Comparison of ENCODE assay signal across 26 cellular contexts in genomic region chr11:131371791-131372104, GRCh38. TPM values are rescaled to one million over a fixed set of nuclear protein-coding genes. Genes with fewer than 3 reads are reported as not detected.
A peak's percentile ranks its signal among the peaks of the same experiment; 100 is the strongest.
DNase-seq lines count a peak whose midpoint lies in the region; ATAC-seq, FAIRE-seq and TF ChIP-seq lines count a peak whose summit lies in the region.
"Had no signal": no experiment of that assay in that cellular context is flagged by ENCODE, and none has a peak within 500 bp of the region (broad histone marks: within the 10 kb centered on the region; RNA-seq: fewer than 3 reads in every experiment).

No MANE protein-coding gene starts in this region.

- peaks cover 61% of the 10 kb centered on the region for H3K4me1 ChIP-seq in GM23338 (ENCODE audit: insufficient read depth)
- no peaks in the 10 kb centered on the region for H3K4me1 ChIP-seq in astrocyte (ENCODE audit: insufficient read depth, low read length)
- peaks cover 5% of the 10 kb centered on the region for H3K4me1 ChIP-seq in hepatocyte (ENCODE audit: insufficient read depth)
- H3K4me1 ChIP-seq: foreskin keratinocyte, psoas muscle had no signal

- H3K4me3 Mint-ChIP-seq in GM23338 = no peak overlapping the region
- no peak overlapping the region for H3K4me3 Mint-ChIP-seq in astrocyte (ENCODE audit: unreplicated experiment)
- no peak overlapping the region for H3K4me3 Mint-ChIP-seq in activated T-cell treated with anti-CD3 and anti-CD28 coated beads, Interleukin-2, amount 50 U/mL, for 72 hours
- H3K4me3 Mint-ChIP-seq: activated CD8-positive, alpha-beta T cell treated with anti-CD3 and anti-CD28 coated beads for 36 hours; stimulated activated naive CD8-positive, alpha-beta T cell treated with anti-CD3 and anti-CD28 coated beads, Interleukin-15, Interleukin-2, amounts not matched to agents 100 ng/mL and 50 ng/mL, for 24 hours; T-helper 2 cell treated with Interferon-gamma antibody and Interleukin-4, amounts not matched to agents 5 μg/mL and 100 μg/mL, for 36 hours had no signal

- H4K20me1 ChIP-seq in GM23338 (replicated peaks; ENCODE audit: insufficient read depth) (no peaks in the 10 kb centered on the region), astrocyte (ENCODE audit: insufficient read depth, low read length) (no peaks in the 10 kb centered on the region), hepatocyte (ENCODE audit: insufficient read depth, poor library complexity, severe bottlenecking) (no peaks in the 10 kb centered on the region)

- H3K79me2 ChIP-seq in GM23338 (replicated peaks; ENCODE audit: insufficient read depth) (no peaks in the 10 kb centered on the region), astrocyte (ENCODE audit: insufficient read depth, low read length) (no peaks in the 10 kb centered on the region), hepatocyte (no peaks in the 10 kb centered on the region)

- peak overlapping the region; percentile 56 for H3K4me2 ChIP-seq in GM23338
- H3K4me2 ChIP-seq in astrocyte (ENCODE audit: low read length) = peak overlapping the region; percentile 70
- H3K4me2 ChIP-seq in hepatocyte = peak overlapping the region; percentile 63

- TF ChIP-seq CTCF in GM23338 (conservative IDR thresholded peaks at IDR 0.05; ENCODE audit: low read depth in 2 of 2) (no peak), astrocyte (IDR thresholded peaks at IDR 0.05; ENCODE audit: insufficient read depth, low read depth, low read length) (no peak), hepatocyte (IDR thresholded peaks at IDR 0.05; ENCODE audit: poor library complexity) (no peak)

- no peak overlapping the region for H3K9ac ChIP-seq in astrocyte (ENCODE audit: low read length)

- H3K27ac ChIP-seq in GM23338 (ENCODE audit: low read depth) (no peak overlapping the region), astrocyte (ENCODE audit: low read depth, low read length) (no peak overlapping the region), hepatocyte (no peak overlapping the region)
- H3K27ac ChIP-seq: foreskin keratinocyte, psoas muscle, RWPE1, upper lobe of right lung had no signal

- H3K27me3 ChIP-seq in GM23338 (ENCODE audit: insufficient read depth) (no peaks in the 10 kb centered on the region), astrocyte (ENCODE audit: insufficient read depth, low read length) (peaks cover 55% of the 10 kb centered on the region), hepatocyte (peaks cover 65% of the 10 kb centered on the region)

- ATAC-seq in GM23338 (peak; percentile 23; the same call in 2 of the 3 replicates), HG02870 (IDR thresholded peaks at IDR 0.05; ENCODE audit: unreplicated experiment) (no peak)
- ATAC-seq in activated T-cell treated with anti-CD3 and anti-CD28 coated beads, Interleukin-2, amount 50 U/mL, for 72 hours (replicated peaks in 1 of 2) = no peak
- ATAC-seq: activated CD8-positive, alpha-beta T cell treated with anti-CD3 and anti-CD28 coated beads for 36 hours; foreskin keratinocyte; mucosa of descending colon; psoas muscle had no signal

- WGBS in hepatocyte (ENCODE audit: low lambda C conversion rate, missing lambda C conversion rate) = 31% methylated on average over 7 of the region's 7 CpGs

- H3K4me1 Mint-ChIP-seq in GM23338 (peaks cover 25% of the 10 kb centered on the region), astrocyte (ENCODE audit: low read depth, unreplicated experiment) (no peaks in the 10 kb centered on the region)
- H3K4me1 Mint-ChIP-seq in activated T-cell treated with anti-CD3 and anti-CD28 coated beads, Interleukin-2, amount 50 U/mL, for 72 hours (ENCODE audit: low read depth) = no peaks in the 10 kb centered on the region

- H3K36me3 Mint-ChIP-seq in GM23338 (ENCODE audit: low read depth) = no peaks in the 10 kb centered on the region
- H3K36me3 Mint-ChIP-seq in astrocyte (ENCODE audit: low read depth, unreplicated experiment) = peaks cover 2% of the 10 kb centered on the region
- H3K36me3 Mint-ChIP-seq in activated T-cell treated with anti-CD3 and anti-CD28 coated beads, Interleukin-2, amount 50 U/mL, for 72 hours (ENCODE audit: insufficient read depth in 2 of 2) = no peaks in the 10 kb centered on the region

- H3K9me2 ChIP-seq in GM23338 (ENCODE audit: insufficient read depth) (no peaks in the 10 kb centered on the region), hepatocyte (replicated peaks; ENCODE audit: insufficient read depth) (no peaks in the 10 kb centered on the region)

- H3K27ac Mint-ChIP-seq in GM23338 (no peak overlapping the region), astrocyte (ENCODE audit: unreplicated experiment) (no peak overlapping the region)
- no peak overlapping the region for H3K27ac Mint-ChIP-seq in activated T-cell treated with anti-CD3 and anti-CD28 coated beads, Interleukin-2, amount 50 U/mL, for 72 hours
- H3K27ac Mint-ChIP-seq: activated CD8-positive, alpha-beta T cell treated with anti-CD3 and anti-CD28 coated beads for 36 hours; stimulated activated naive CD8-positive, alpha-beta T cell treated with anti-CD3 and anti-CD28 coated beads, Interleukin-15, Interleukin-2, amounts not matched to agents 100 ng/mL and 50 ng/mL, for 24 hours; T-helper 2 cell treated with Interferon-gamma antibody and Interleukin-4, amounts not matched to agents 5 μg/mL and 100 μg/mL, for 36 hours had no signal

- H3K27me3 Mint-ChIP-seq in GM23338 (ENCODE audit: insufficient read depth, low read depth, poor library complexity) = peaks cover 8% of the 10 kb centered on the region
- H3K27me3 Mint-ChIP-seq in astrocyte (ENCODE audit: low read depth, unreplicated experiment) = peaks cover 39% of the 10 kb centered on the region
- H3K27me3 Mint-ChIP-seq in activated T-cell treated with anti-CD3 and anti-CD28 coated beads, Interleukin-2, amount 50 U/mL, for 72 hours (ENCODE audit: low read depth) = peaks cover 9% of the 10 kb centered on the region
- H3K27me3 Mint-ChIP-seq: activated CD8-positive, alpha-beta T cell treated with anti-CD3 and anti-CD28 coated beads for 36 hours had no signal

- no peaks in the 10 kb centered on the region; the same call in 1 of the 2 replicates for H3F3A ChIP-seq in GM23338 (replicated peaks; ENCODE audit: low read depth)

- DNase-seq in GM23338 (ENCODE audit: low spot score) = no peak
- no peak for DNase-seq in astrocyte (ENCODE audit: low read depth)
- no peak for DNase-seq in hepatocyte (ENCODE audit: low spot score)
- DNase-seq in skeletal muscle cell (ENCODE audit: low read depth) = no peak
- no peak for DNase-seq in OCI-M1 (lab: John Stamatoyannopoulos, UW)
- DNase-seq in activated T-cell treated with anti-CD3 and anti-CD28 coated beads, Interleukin-2, amount 50 U/mL, for 72 hours = no peak
- no peak for DNase-seq in activated CD4-positive, alpha-beta T cell treated with anti-CD3 and anti-CD28 coated beads, Interleukin-2, amount 50 U/mL, for 48 hours
- DNase-seq: activated CD8-positive, alpha-beta T cell treated with anti-CD3 and anti-CD28 coated beads for 36 hours; activated gamma-delta T cell treated with Interleukin-2 at 50 U/mL for 16 hours; activated T-cell treated with anti-CD3 and anti-CD28 coated beads for 4 hours; Calu3; foreskin keratinocyte; hippocampal formation; islet precursor cell; Kasumi-1; mucosa of descending colon; NCI-H2081; NCI-H446; psoas muscle; stimulated activated CD4-positive, alpha-beta T cell treated with anti-CD3 and anti-CD28 coated beads, Interleukin-4, amount 100 ng/mL, for 4 hours; upper lobe of right lung had no signal

- H2AFZ ChIP-seq in GM23338 (no peak overlapping the region), astrocyte (ENCODE audit: low read depth, low read length) (no peak overlapping the region), hepatocyte (no peak overlapping the region)

- no peak overlapping the region for H3K4me3 ChIP-seq in GM23338
- H3K4me3 ChIP-seq in astrocyte (ENCODE audit: insufficient read depth, low read depth, low read length) = no peak overlapping the region
- H3K4me3 ChIP-seq in hepatocyte = no peak overlapping the region
- H3K4me3 ChIP-seq in skeletal muscle cell (ENCODE audit: low read depth, low read length) = peak overlapping the region; percentile 23
- H3K4me3 ChIP-seq: mucosa of descending colon, upper lobe of right lung had no signal

- no peaks in the 10 kb centered on the region for H3K36me3 ChIP-seq in GM23338 (ENCODE audit: insufficient read depth)
- no peaks in the 10 kb centered on the region for H3K36me3 ChIP-seq in astrocyte (ENCODE audit: insufficient read depth, low read length)
- H3K36me3 ChIP-seq in hepatocyte (replicated peaks; ENCODE audit: insufficient read depth, low read depth) = no peaks in the 10 kb centered on the region
- H3K36me3 ChIP-seq: upper lobe of right lung had no signal

- no peak for FAIRE-seq in astrocyte (lab: Jason Lieb, UNC)
- FAIRE-seq: GM19239 had no signal

- no peaks in the 10 kb centered on the region for H3K9me3 Mint-ChIP-seq in GM23338
- H3K9me3 Mint-ChIP-seq in astrocyte (ENCODE audit: unreplicated experiment) = no peaks in the 10 kb centered on the region
- no peaks in the 10 kb centered on the region for H3K9me3 Mint-ChIP-seq in activated T-cell treated with anti-CD3 and anti-CD28 coated beads, Interleukin-2, amount 50 U/mL, for 72 hours
- H3K9me3 Mint-ChIP-seq: activated CD8-positive, alpha-beta T cell treated with anti-CD3 and anti-CD28 coated beads for 36 hours; stimulated activated naive CD8-positive, alpha-beta T cell treated with anti-CD3 and anti-CD28 coated beads, Interleukin-15, Interleukin-2, amounts not matched to agents 100 ng/mL and 50 ng/mL, for 24 hours; T-helper 2 cell treated with Interferon-gamma antibody and Interleukin-4, amounts not matched to agents 5 μg/mL and 100 μg/mL, for 36 hours had no signal

- H3K9me3 ChIP-seq in astrocyte (ENCODE audit: insufficient read depth, low read depth, low read length) (no peaks in the 10 kb centered on the region), hepatocyte (ENCODE audit: low read depth) (no peaks in the 10 kb centered on the region)
- H3K9me3 ChIP-seq: mucosa of descending colon, psoas muscle, upper lobe of right lung had no signal

TF ChIP-seq in GM23338, 12 proteins besides CTCF, POLR2A, EP300 and RAD21 (continues in another document):
- TF ChIP-seq EZH2phosphoT487 (IDR thresholded peaks at IDR 0.05; ENCODE audit: unreplicated experiment) = no peak

RNA-seq across cellular contexts. Expression of gene NTM, which starts 1.3 kb away (rescaled TPM):
- total RNA-seq in GM23338 (2014; rRNA removed; shearing (Covaris generic)) = 5.3 and 14.6 TPM in 2 replicates
- polyA plus RNA-seq in GM23338 (2016; fragmentation: Nextera tagmentation; extraction: Ambion mirVana) (10.6 and 12.3 TPM in 2 replicates), hepatocyte (2.2 and 3.7 TPM in 2 replicates)
- total RNA-seq in astrocyte (98.2 and 108 TPM in 2 replicates), hepatocyte (2.2 and 4.9 TPM in 2 replicates)
- total RNA-seq in activated T-cell treated with anti-CD3 and anti-CD28 coated beads, Interleukin-2, amount 50 U/mL, for 72 hours = not detected
- total RNA-seq: activated CD8-positive, alpha-beta T cell treated with anti-CD3 and anti-CD28 coated beads for 36 hours; Calu3 had no signal
